22 cellular contexts compared by ENCODE assay signal in genomic region chr17:50081757-50082156, GRCh38. TPM values are rescaled to one million over a fixed set of nuclear protein-coding genes. Genes with fewer than 3 reads are reported as not detected.
A peak's percentile ranks its signal among the peaks of the same experiment; 100 is the strongest.
DNase-seq lines count a peak whose midpoint lies in the region; ATAC-seq, FAIRE-seq and TF ChIP-seq lines count a peak whose summit lies in the region.
"Had no signal": no experiment of that assay in that cellular context is flagged by ENCODE, and none has a peak within 500 bp of the region (broad histone marks: within the 10 kb centered on the region; RNA-seq: fewer than 3 reads in every experiment).

No MANE protein-coding gene starts in this region.

- no peak for FAIRE-seq in K562 (lab: Jason Lieb, UNC)
- FAIRE-seq: A549 had no signal

- H3K79me2 ChIP-seq in KMS-11 (ENCODE audit: insufficient read depth, low read depth), result no peaks in the 10 kb centered on the region
- no peaks in the 10 kb centered on the region for H3K79me2 ChIP-seq in K562 (ENCODE audit: control insufficient read depth, insufficient read depth, low read length)

- no peak for DNase-seq in Calu3
- no peak for DNase-seq in K562 (ENCODE audit: extremely low read depth in 1 of 4, low spot score in 3 of 4)
- no peak for DNase-seq in neuronal stem cell (ENCODE audit: low spot score)
- no peak for DNase-seq in activated T-cell treated with anti-CD3 and anti-CD28 coated beads, Interleukin-2, amount 50 U/mL, for 24 hours
- no peak for DNase-seq in NCI-H2196 treated with DMSO at 0.1 percent for 48 hours (lab: John Stamatoyannopoulos, UW; ENCODE audit: unreplicated experiment)
- no peak for DNase-seq in activated naive CD4-positive, alpha-beta T cell treated with Interleukin-2 at 50 U/mL for 16 hours
- DNase-seq in nucleus accumbens (lab: John Stamatoyannopoulos, UW), result no peak
- DNase-seq: BE2C, DMS79, H7, IMR-90, Karpas-422, NCI-H1694, NCI-H2081, NCI-H2171, NCI-H446, NCI-H526, SIG-M5, SK-N-SH had no signal

- H2BK120ac ChIP-seq in neuronal stem cell (ENCODE audit: low read depth, low read length), result no peak overlapping the region

- POLR2A ChIA-PET in K562 (lab: Yijun Ruan, JAX), result interaction anchor here (0.9 kb wide), 1 partner anchor 9 kb away, joined by 3 read pairs; no protein-coding TSS in a partner anchor

- in situ Hi-C loops in K562 (cut with MboI), result no loop called here

- no peak for TF ChIP-seq RAD21 in K562 (CRISPR knock-in tag; conservative IDR thresholded peaks at IDR 0.05 in 1 of 2, IDR thresholded peaks at IDR 0.05 in 1 of 2)

- no peak overlapping the region for H3K18ac ChIP-seq in neuronal stem cell (ENCODE audit: low read length)

- H3K79me1 ChIP-seq in neuronal stem cell (ENCODE audit: low read depth, low read length), result no peaks in the 10 kb centered on the region

- peaks cover 26% of the 10 kb centered on the region for H3K4me1 ChIP-seq in KMS-11 (ENCODE audit: low read depth, poor library complexity, severe bottlenecking)
- peaks cover 0 to 11% of the 10 kb centered on the region in 2 experiments; a peak in 1 of 5 replicates for H3K4me1 ChIP-seq in K562 (replicated peaks in 1 of 2; ENCODE audit: control insufficient read depth in 2 of 2, insufficient read depth in 2 of 2, low read length in 2 of 2)
- no peaks in the 10 kb centered on the region for H3K4me1 ChIP-seq in neuronal stem cell (ENCODE audit: control insufficient read depth in 2 of 2, insufficient read depth in 1 of 2, low read depth in 1 of 2, low read length in 2 of 2)
- H3K4me1 ChIP-seq: BE2C had no signal

- no peak for TF ChIP-seq POLR2A in K562 (conservative IDR thresholded peaks at IDR 0.05)

- no peaks in the 10 kb centered on the region for H3K9me3 ChIP-seq in K562 (replicated peaks; ENCODE audit: control insufficient read depth, insufficient read depth, low read depth, low read length)
- H3K9me3 ChIP-seq in neuronal stem cell (replicated peaks in 1 of 2; ENCODE audit: control insufficient read depth in 2 of 2, insufficient read depth in 1 of 2, low read depth in 1 of 2, low read length in 2 of 2), result no peaks in the 10 kb centered on the region
- H3K9me3 ChIP-seq: A549, BE2C, SK-N-SH had no signal

- no peak for TF ChIP-seq CTCF in Calu3 (IDR thresholded peaks at IDR 0.05; ENCODE audit: unreplicated experiment)
- TF ChIP-seq CTCF in KMS-11 (conservative IDR thresholded peaks at IDR 0.05; ENCODE audit: low read depth, low read length), result no peak
- TF ChIP-seq CTCF in K562 (IDR thresholded peaks at IDR 0.05 in 2 of 3, conservative IDR thresholded peaks at IDR 0.05 in 1 of 3; ENCODE audit: insufficient read depth in 2 of 3, low read depth in 1 of 3, low read length in 3 of 3), result no peak

- no peak overlapping the region for H2AK5ac ChIP-seq in neuronal stem cell (ENCODE audit: low read depth, low read length)

- no peak overlapping the region for H2BK12ac ChIP-seq in neuronal stem cell (ENCODE audit: low read length)

- peak overlapping the region; percentile 43 for H2BK15ac ChIP-seq in neuronal stem cell (ENCODE audit: low read length)

- H3K4ac ChIP-seq in neuronal stem cell (ENCODE audit: low read length), result no peak overlapping the region

- no peaks in the 10 kb centered on the region for H3K9me1 ChIP-seq in K562 (ENCODE audit: control insufficient read depth, insufficient read depth, low read length)

- H3K4me1 Mint-ChIP-seq in Calu3 (ENCODE audit: low read depth, unreplicated experiment), result peaks cover 31% of the 10 kb centered on the region
- H3K4me1 Mint-ChIP-seq in activated T-cell treated with anti-CD3 and anti-CD28 coated beads, Interleukin-2, amount 50 U/mL, for 24 hours (ENCODE audit: low read depth), result no peaks in the 10 kb centered on the region

- H3K4me3 ChIP-seq in KMS-11 (IDR thresholded peaks at IDR 0.05; ENCODE audit: insufficient read depth, low read depth, low read length), result no peak overlapping the region
- H3K4me3 ChIP-seq in K562, result no peak overlapping the region
- no peak overlapping the region for H3K4me3 ChIP-seq in neuronal stem cell (ENCODE audit: low read length in 2 of 2)
- H3K4me3 ChIP-seq: A549 had no signal

- peaks cover 91% of the 10 kb centered on the region for H3K36me3 Mint-ChIP-seq in Calu3 (ENCODE audit: insufficient read depth, unreplicated experiment)
- peaks cover 10% of the 10 kb centered on the region for H3K36me3 Mint-ChIP-seq in activated T-cell treated with anti-CD3 and anti-CD28 coated beads, Interleukin-2, amount 50 U/mL, for 24 hours (ENCODE audit: low read depth)

- H3K27me3 Mint-ChIP-seq in Calu3 (ENCODE audit: unreplicated experiment), result no peaks in the 10 kb centered on the region
- H3K27me3 Mint-ChIP-seq in activated T-cell treated with anti-CD3 and anti-CD28 coated beads, Interleukin-2, amount 50 U/mL, for 24 hours, result no peaks in the 10 kb centered on the region

- no peak overlapping the region for H3K23ac ChIP-seq in neuronal stem cell (ENCODE audit: low read depth, low read length, poor library complexity)

- BruUV-seq in Calu3 (replicated peaks; lab: Mats Ljungman, UMichigan), result no TSS peak
- no TSS peak for BruUV-seq in K562 (replicated peaks; lab: Mats Ljungman, UMichigan)

- ATAC-seq in K562, result no peak
- ATAC-seq: A549 had no signal

- H3K4me3 Mint-ChIP-seq in Calu3 (ENCODE audit: low read depth, unreplicated experiment), result no peak overlapping the region
- H3K4me3 Mint-ChIP-seq in activated T-cell treated with anti-CD3 and anti-CD28 coated beads, Interleukin-2, amount 50 U/mL, for 24 hours, result no peak overlapping the region

- no peak overlapping the region for H3K27ac ChIP-seq in KMS-11
- no peak overlapping the region for H3K27ac ChIP-seq in K562 (ENCODE audit: extremely low read depth, low read depth, low read length)
- no peak overlapping the region for H3K27ac ChIP-seq in neuronal stem cell (replicated peaks; ENCODE audit: low read length)
- H3K27ac ChIP-seq: A549 had no signal

- no peak overlapping the region for H4K8ac ChIP-seq in neuronal stem cell (ENCODE audit: low read depth, low read length)

- intact Hi-C loops in Calu3 (cut with micrococcal nuclease; ENCODE audit: unreplicated experiment), result loop anchor here (10.0 kb wide), 1 partner anchor 197 kb away; no protein-coding TSS in a partner anchor
- intact Hi-C loops in K562 (cut with micrococcal nuclease), result loop anchor here (10.0 kb wide), 1 partner anchor 197 kb away; no protein-coding TSS in a partner anchor

- no peak for TF ChIP-seq EP300 in K562 (IDR thresholded peaks at IDR 0.05; ENCODE audit: low read length)

- no peak overlapping the region for H2AFZ ChIP-seq in KMS-11 (ENCODE audit: low read depth)
- no peak overlapping the region for H2AFZ ChIP-seq in K562 (ENCODE audit: low read depth, low read length)
- no peak overlapping the region for H2AFZ ChIP-seq in neuronal stem cell (ENCODE audit: low read length)

- H3K4me2 ChIP-seq in KMS-11 (peak overlapping the region; percentile 7; the same call in 1 of the 2 replicates), K562 (ENCODE audit: insufficient read depth, low read length) (no peak overlapping the region), neuronal stem cell (ENCODE audit: insufficient read depth, low read length, poor library complexity, severe bottlenecking) (no peak overlapping the region)
- H3K4me2 ChIP-seq: A549, SK-N-SH had no signal

- WGBS in K562 (ENCODE audit: insufficient coverage, low coverage, missing lambda C conversion rate), result 0% methylated on average over 5 of the region's 5 CpGs
- no CpG with 5 or more reads among the region's 5 CpGs for WGBS in neuronal stem cell (ENCODE audit: extremely low coverage in 2 of 2, insufficient read length in 2 of 2, insufficient replicate concordance in 1 of 2), 2 donors

- H3K36me3 ChIP-seq in KMS-11 (ENCODE audit: insufficient read depth) (no peaks in the 10 kb centered on the region), K562 (ENCODE audit: control insufficient read depth, insufficient read depth, low read length) (no peaks in the 10 kb centered on the region), neuronal stem cell (replicated peaks in 1 of 2; ENCODE audit: control insufficient read depth in 2 of 2, insufficient read depth in 2 of 2, low read length in 2 of 2) (peaks cover 0 to 8% of the 10 kb centered on the region in 2 donors)
- H3K36me3 ChIP-seq: BE2C had no signal

- H4K91ac ChIP-seq in neuronal stem cell (ENCODE audit: low read depth, low read length, poor library complexity), result no peak overlapping the region

- H3K9me3 Mint-ChIP-seq in Calu3 (ENCODE audit: low read depth, unreplicated experiment), result no peaks in the 10 kb centered on the region
- no peaks in the 10 kb centered on the region for H3K9me3 Mint-ChIP-seq in activated T-cell treated with anti-CD3 and anti-CD28 coated beads, Interleukin-2, amount 50 U/mL, for 24 hours

- no peak overlapping the region for H3K9ac ChIP-seq in KMS-11
- no peak overlapping the region for H3K9ac ChIP-seq in K562 (ENCODE audit: insufficient read depth in 1 of 2, low read depth in 2 of 2, low read length in 2 of 2)
- H3K9ac ChIP-seq in neuronal stem cell (ENCODE audit: low read depth, low read length, poor library complexity), result no peak overlapping the region
- H3K9ac ChIP-seq: SK-N-SH had no signal

- peak overlapping the region; percentile 36 for H3K27ac Mint-ChIP-seq in Calu3 (ENCODE audit: unreplicated experiment)
- H3K27ac Mint-ChIP-seq in activated T-cell treated with anti-CD3 and anti-CD28 coated beads, Interleukin-2, amount 50 U/mL, for 24 hours, result no peak overlapping the region

- H4K20me1 ChIP-seq in KMS-11 (ENCODE audit: insufficient read depth) (no peaks in the 10 kb centered on the region), K562 (replicated peaks; ENCODE audit: control insufficient read depth, insufficient read depth, low read length) (0 out of 2 replicates have a peak, but pooled peaks cover 6% of the 10 kb centered on the region)

- no peak overlapping the region for H3K14ac ChIP-seq in neuronal stem cell (ENCODE audit: low read length)

- CTCF ChIA-PET in Calu3 (lab: Charles Lee) (interaction anchor here (0.9 to 1.1 kb wide), 2 partner anchors 15 to 55 kb away, joined by 3 read pairs; no protein-coding TSS in a partner anchor), K562 (lab: Yijun Ruan, JAX; ENCODE audit: low intra/inter-chr PET ratio) (interaction anchor here (1.1 kb wide), 1 partner anchor 116 kb away, joined by 3 read pairs; no protein-coding TSS in a partner anchor)

- no peaks in the 10 kb centered on the region for H3K27me3 ChIP-seq in KMS-11 (ENCODE audit: insufficient read depth, low read depth)
- H3K27me3 ChIP-seq in K562 (ENCODE audit: control insufficient read depth in 2 of 2, insufficient read depth in 2 of 2, low read length in 2 of 2), result peaks cover 7 to 9% of the 10 kb centered on the region in 2 experiments
- no peaks in the 10 kb centered on the region for H3K27me3 ChIP-seq in neuronal stem cell (ENCODE audit: control insufficient read depth in 3 of 3, insufficient read depth in 3 of 3, low read depth in 1 of 3, low read length in 3 of 3)
- H3K27me3 ChIP-seq: BE2C had no signal

- H2BK5ac ChIP-seq in neuronal stem cell (ENCODE audit: low read length), result no peak overlapping the region

RNA-seq across cellular contexts. Expression of gene PDK2, which starts 13.4 kb away (rescaled TPM):
- total RNA-seq in Calu3 (2022) (29.5 and 39.1 TPM in 2 replicates), K562 (2014; rRNA removed) (1.00 and 1.5 TPM in 2 replicates), K562 (2014; rRNA removed; fragmentation: Illumina TruSeq; extraction: Trizol) (0.38 and 0.87 TPM in 2 replicates), K562 (2015; rRNA removed; fragmentation: Illumina TruSeq; extraction: Trizol) (1.2 and 1.4 TPM in 2 replicates), K562 (2021) (1.9 and 2.5 TPM in 2 replicates)
- total RNA-seq in K562 (2011; cell fraction: chromatin; rRNA removed; ENCODE audit: low replicate concordance), result 1.4 and 4.1 TPM in 2 replicates
- 1.1 and 3.0 TPM in 2 replicates for total RNA-seq in K562 (2011; cell fraction: nucleolus; rRNA removed)
- total RNA-seq in K562 (2011; cell fraction: nucleoplasm; rRNA removed), result 0.37 and 0.53 TPM in 2 replicates
- polyA plus RNA-seq in K562 (2011; rRNA removed) (1.8 and 5.3 TPM in 2 replicates), K562 (2014; fragmentation: Illumina TruSeq; extraction: Trizol) (2.0 and 2.7 TPM in 2 replicates), K562 (2014; fragmentation: Nextera tagmentation; extraction: Ambion mirVana) (under 1 TPM; 0.03 to 0.08 TPM), K562 (2014; rRNA removed) (1.5 and 2.6 TPM in 2 replicates)
- polyA plus RNA-seq in K562 (2011; cell fraction: cytosol; rRNA removed), result 3.7 and 10.5 TPM in 2 replicates
- 4.9 and 5.8 TPM in 2 replicates for polyA plus RNA-seq in K562 (2011; cell fraction: nucleus; rRNA removed)
- 2.6 and 5.2 TPM in 2 replicates for polyA plus RNA-seq in K562 (2012)
- polyA minus RNA-seq in K562 (2011; rRNA and poly(A)+ RNA removed), result 3.0 and 4.2 TPM in 2 replicates
- 3.3 and 9.3 TPM in 2 replicates for polyA minus RNA-seq in K562 (2011; cell fraction: cytosol; rRNA and poly(A)+ RNA removed)
- 1.6 and 1.8 TPM in 2 replicates for polyA minus RNA-seq in K562 (2011; cell fraction: nucleus; rRNA and poly(A)+ RNA removed)
- 40.5 TPM for polyA plus RNA-seq in neuronal stem cell (2013, experiment 1 of 2)
- polyA plus RNA-seq in neuronal stem cell (2013, experiment 2 of 2), result 39.2 TPM

RNA-seq across cellular contexts. Expression of gene ITGA3, which starts 25.8 kb away (rescaled TPM):
- 539 and 709 TPM in 2 replicates for total RNA-seq in Calu3 (2022)
- total RNA-seq in K562 (2011; cell fraction: chromatin; rRNA removed; ENCODE audit: low replicate concordance), result 0.19 and 1.1 TPM in 2 replicates
- 1.1 and 4.2 TPM in 2 replicates for total RNA-seq in K562 (2011; cell fraction: nucleolus; rRNA removed)
- total RNA-seq in K562 (2011; cell fraction: nucleoplasm; rRNA removed), result 0.51 and 1.1 TPM in 2 replicates
- 0.05 and 0.20 TPM in 2 replicates for total RNA-seq in K562 (2014; rRNA removed)
- total RNA-seq in K562 (2014; rRNA removed; fragmentation: Illumina TruSeq; extraction: Trizol), result 0.10 and 0.33 TPM in 2 replicates
- 0.11 and 0.14 TPM in 2 replicates for total RNA-seq in K562 (2015; rRNA removed; fragmentation: Illumina TruSeq; extraction: Trizol)
- 0.75 and 1.3 TPM in 2 replicates for total RNA-seq in K562 (2021)
- polyA plus RNA-seq in K562 (2011; rRNA removed), result 0.15 and 0.16 TPM in 2 replicates
- polyA plus RNA-seq in K562 (2011; cell fraction: cytosol; rRNA removed), result 0.13 and 0.30 TPM in 2 replicates
- 0.86 and 1.1 TPM in 2 replicates for polyA plus RNA-seq in K562 (2011; cell fraction: nucleus; rRNA removed)
- 0.35 and 1.4 TPM in 2 replicates for polyA plus RNA-seq in K562 (2012)
- polyA plus RNA-seq in K562 (2014; fragmentation: Illumina TruSeq; extraction: Trizol), result 0.13 and 0.24 TPM in 2 replicates
- polyA plus RNA-seq in K562 (2014; fragmentation: Nextera tagmentation; extraction: Ambion mirVana), result not detected
- polyA plus RNA-seq in K562 (2014; rRNA removed), result 0.03 TPM in 2 replicates
- polyA minus RNA-seq in K562 (2011; rRNA and poly(A)+ RNA removed), result 1.1 TPM in 1 of 2 replicates, not detected in the other
- 0.19 and 2.6 TPM in 2 replicates for polyA minus RNA-seq in K562 (2011; cell fraction: cytosol; rRNA and poly(A)+ RNA removed)
- polyA minus RNA-seq in K562 (2011; cell fraction: nucleus; rRNA and poly(A)+ RNA removed), result 0.56 and 0.67 TPM in 2 replicates
- 8.3 TPM for polyA plus RNA-seq in neuronal stem cell (2013, experiment 1 of 2)
- polyA plus RNA-seq in neuronal stem cell (2013, experiment 2 of 2), result 6.8 TPM

RNA-seq across cellular contexts. Expression of gene SAMD14, which starts 48.2 kb away (rescaled TPM):
- total RNA-seq in Calu3 (2022) (not detected in 2 replicates), K562 (2014; rRNA removed) (not detected in 2 replicates), K562 (2014; rRNA removed; fragmentation: Illumina TruSeq; extraction: Trizol) (not detected in 2 replicates), K562 (2015; rRNA removed; fragmentation: Illumina TruSeq; extraction: Trizol) (not detected in 2 replicates), K562 (2021) (0.07 TPM in 1 of 2 replicates, not detected in the other)
- 0.18 and 1.0 TPM in 2 replicates for total RNA-seq in K562 (2011; cell fraction: chromatin; rRNA removed; ENCODE audit: low replicate concordance)
- 0.50 TPM in 1 of 2 replicates, not detected in the other for total RNA-seq in K562 (2011; cell fraction: nucleolus; rRNA removed)
- not detected in 2 replicates for total RNA-seq in K562 (2011; cell fraction: nucleoplasm; rRNA removed)
- polyA plus RNA-seq in K562 (2011; rRNA removed) (0.14 TPM in 1 of 2 replicates, not detected in the other), K562 (2014; fragmentation: Illumina TruSeq; extraction: Trizol) (0.04 TPM in 1 of 2 replicates, not detected in the other), K562 (2014; fragmentation: Nextera tagmentation; extraction: Ambion mirVana) (not detected), K562 (2014; rRNA removed) (0.11 TPM in 1 of 2 replicates, not detected in the other)
- 0.01 and 0.10 TPM in 2 replicates for polyA plus RNA-seq in K562 (2011; cell fraction: cytosol; rRNA removed)
- 0.15 and 0.24 TPM in 2 replicates for polyA plus RNA-seq in K562 (2011; cell fraction: nucleus; rRNA removed)
- polyA plus RNA-seq in K562 (2012), result 0.07 and 0.22 TPM in 2 replicates
- 0.15 TPM in 1 of 2 replicates, not detected in the other for polyA minus RNA-seq in K562 (2011; rRNA and poly(A)+ RNA removed)
- not detected in 2 replicates for polyA minus RNA-seq in K562 (2011; cell fraction: cytosol; rRNA and poly(A)+ RNA removed)
- not detected in 2 replicates for polyA minus RNA-seq in K562 (2011; cell fraction: nucleus; rRNA and poly(A)+ RNA removed)
- 31.6 TPM for polyA plus RNA-seq in neuronal stem cell (2013, experiment 1 of 2)
- 33.4 TPM for polyA plus RNA-seq in neuronal stem cell (2013, experiment 2 of 2)
- total RNA-seq: HT1080 had no signal

Comparison
In these comparisons a context has a peak if more than half of its experiments do, and no peak if none do; other contexts are left out.
1. RNA of gene ITGA3, which starts 25.8 kb away (total RNA-seq): 539 to 709 TPM in Calu3; 0.05 to 4.2 TPM in K562; every median in the first group is over 100 times any median in the second.